ENCODE assay signal across 15 cellular contexts in genomic region chr4:165151734-165152133, GRCh38.
"Had no signal": no experiment of that assay in that cellular context is flagged by ENCODE, and none has a peak within 500 bp of the region (broad histone marks: within the 10 kb centered on the region; RNA-seq: fewer than 3 reads in every experiment).

No MANE protein-coding gene starts in this region.

- H3K27me3 ChIP-seq: adrenal gland, tibial nerve, uterus had no signal

- H3K4me1 ChIP-seq: adrenal gland, parathyroid adenoma, tibial nerve, uterus had no signal

- H3K9me3 ChIP-seq: adrenal gland, tibial nerve, uterus had no signal

- DNase-seq: activated CD4-positive, alpha-beta T cell treated with anti-CD3 and anti-CD28 coated beads for 1 hour; activated CD4-positive, alpha-beta T cell treated with anti-CD3 and anti-CD28 coated beads, Interleukin-2, amount 50 U/mL, for 48 hours; activated naive CD4-positive, alpha-beta T cell treated with anti-CD3 and anti-CD28 coated beads, Interleukin-2, amount 50 U/mL, for 16 hours; adrenal gland; cerebellar nuclear complex; effector CD8-positive, alpha-beta T cell; islet precursor cell; naive thymus-derived CD8-positive, alpha-beta T cell; stimulated activated CD4-positive, alpha-beta T cell treated with anti-CD3 and anti-CD28 coated beads, Interleukin-12 subunit alpha, Interleukin-12 subunit beta, amount 100 ng/mL, for 4 hours; stimulated activated CD4-positive, alpha-beta T cell treated with anti-CD3 and anti-CD28 coated beads, Interleukin-2, amount 100 ng/mL, for 24 hours; T-helper 1 cell; T1000; uterus had no signal

- H3K27ac ChIP-seq: adrenal gland, parathyroid adenoma, tibial nerve, uterus had no signal

- H3K4me3 ChIP-seq: adrenal gland, tibial nerve, uterus had no signal

- H3K36me3 ChIP-seq: adrenal gland, tibial nerve, uterus had no signal
